Comparison of ENCODE assay signal across 4 cellular contexts in the genomic region with DNA sequence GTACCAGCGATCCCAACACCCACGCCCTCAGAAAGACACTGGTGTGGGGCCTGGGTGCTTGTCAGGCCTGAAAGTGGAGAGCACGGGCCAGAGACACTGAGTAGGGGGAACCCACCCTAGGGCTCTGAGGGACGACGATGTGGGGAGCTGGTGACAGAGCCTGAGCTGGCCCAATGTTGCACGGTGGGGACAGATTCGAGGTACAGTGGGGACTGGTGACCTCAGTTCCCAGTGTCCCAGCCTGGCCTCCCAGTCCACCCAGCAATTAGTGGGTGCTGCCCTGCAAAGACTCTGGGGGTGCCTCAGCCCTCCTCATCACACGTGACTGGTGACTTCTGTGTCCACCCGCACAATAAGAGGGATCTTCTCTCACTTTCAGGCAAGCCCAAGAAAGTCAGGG. TPM values are rescaled to one million over a fixed set of nuclear protein-coding genes. Genes with fewer than 3 reads are reported as not detected.
"Had no signal": no experiment of that assay in that cellular context is flagged by ENCODE, and none has a peak within 500 bp of the region (broad histone marks: within the 10 kb centered on the region; RNA-seq: fewer than 3 reads in every experiment).

No MANE protein-coding gene starts in this region.

RNA-seq across cellular contexts. Expression of gene TUBB8B, which starts 36.6 kb away (rescaled TPM):
- total RNA-seq: HT1080, K562, M059J had no signal
- polyA plus RNA-seq: SK-N-SH had no signal
